Comparison of ENCODE assay signal across 11 cellular contexts in genomic region chr13:40613954-40614353, GRCh38. TPM values are rescaled to one million over a fixed set of nuclear protein-coding genes. Genes with fewer than 3 reads are reported as not detected.
A peak's percentile ranks its signal among the peaks of the same experiment; 100 is the strongest.
DNase-seq lines count a peak whose midpoint lies in the region; ATAC-seq, FAIRE-seq and TF ChIP-seq lines count a peak whose summit lies in the region.
"Had no signal": no experiment of that assay in that cellular context is flagged by ENCODE, and none has a peak within 500 bp of the region (broad histone marks: within the 10 kb centered on the region; RNA-seq: fewer than 3 reads in every experiment).

No MANE protein-coding gene starts in this region.

- no TSS peak for BruUV-seq in HepG2 (replicated peaks; lab: Mats Ljungman, UMichigan)

- peak in 1 of 3 donors; percentile 63 for DNase-seq in right lobe of liver
- DNase-seq in HepG2 (ENCODE audit: low spot score): no peak
- DNase-seq in coronary artery (ENCODE audit: low spot score): no peak
- no peak for DNase-seq in NCI-H1436 treated with DMSO at 0.1 percent for 48 hours (lab: John Stamatoyannopoulos, UW)
- DNase-seq in frontal cortex (ENCODE audit: low spot score in 2 of 2): no peak
- DNase-seq in NCI-H2227 (lab: John Stamatoyannopoulos, UW; ENCODE audit: unreplicated experiment): no peak
- DNase-seq: NCI-H226, WERI-Rb-1 had no signal

- TF ChIP-seq CTCF in right lobe of liver (IDR thresholded peaks at IDR 0.05) (no peak), HepG2 (CRISPR knock-in tag; IDR thresholded peaks at IDR 0.05) (no peak), coronary artery (IDR thresholded peaks at IDR 0.05) (no peak)

- H3K79me2 ChIP-seq in HepG2 (ENCODE audit: insufficient read depth, low read length): peaks cover 98% of the 10 kb centered on the region

- H3K4me1 ChIP-seq in right lobe of liver (peaks cover 0 to 48% (median 6%) of the 10 kb centered on the region in 4 donors), HepG2 (ENCODE audit: insufficient read depth, low read length) (peaks cover 43% of the 10 kb centered on the region), muscle layer of colon (ENCODE audit: insufficient read depth, low read length) (peaks cover 63% of the 10 kb centered on the region)
- H3K4me1 ChIP-seq: HAP-1 had no signal

- in situ Hi-C loops in HepG2 (cut with HindIII; ENCODE audit: extremely low pct_ligation_motif_present, low pct_unique_long_range_greater_than_20kb): no loop called here

- CTCF ChIA-PET in HepG2 (lab: Yijun Ruan, JAX; ENCODE audit: low intra/inter-chr PET ratio, low total read pairs): no interaction called here

- H3K4me2 ChIP-seq in HepG2 (ENCODE audit: low read depth, low read length): no peak overlapping the region

- TF ChIP-seq POLR2A in right lobe of liver (IDR thresholded peaks at IDR 0.05) (no peak), HepG2 (IDR thresholded peaks at IDR 0.05; ENCODE audit: insufficient read depth in 1 of 2, low read depth in 2 of 2, low read length in 2 of 2) (no peak)

- 42% methylated on average over 4 of the region's 4 CpGs for WGBS in right lobe of liver (ENCODE audit: insufficient coverage, low coverage, low lambda C conversion rate, missing lambda C conversion rate)
- WGBS in HepG2 (ENCODE audit: low lambda C conversion rate): 100% methylated on average over 4 of the region's 4 CpGs

- intact Hi-C loops in right lobe of liver (cut with DNase I) (no loop called here), HepG2 (cut with micrococcal nuclease; ENCODE audit: unreplicated experiment) (no loop called here)

- no peaks in the 10 kb centered on the region for H3K36me3 ChIP-seq in right lobe of liver
- peaks cover 8 to 28% of the 10 kb centered on the region in 2 experiments; a peak in 4 of 5 replicates for H3K36me3 ChIP-seq in HepG2 (replicated peaks in 1 of 2; ENCODE audit: control insufficient read depth in 1 of 2, insufficient read depth in 2 of 2, low read length in 2 of 2)
- no peaks in the 10 kb centered on the region for H3K36me3 ChIP-seq in muscle layer of colon (ENCODE audit: insufficient read depth, low read length)
- H3K36me3 ChIP-seq: HAP-1, WERI-Rb-1 had no signal

- H3K4me3 ChIP-seq in right lobe of liver (no peak overlapping the region), HepG2 (replicated peaks in 1 of 3; ENCODE audit: insufficient read depth in 1 of 3, low read depth in 2 of 3, low read length in 3 of 3) (no peak overlapping the region), coronary artery (no peak overlapping the region), muscle layer of colon (ENCODE audit: low read depth in 1 of 2, low read length in 2 of 2) (peak overlapping the region in 1 of 2 donors; percentile 39)
- H3K4me3 ChIP-seq: HAP-1 had no signal

- H3K9me3 ChIP-seq in right lobe of liver: no peaks in the 10 kb centered on the region
- H3K9me3 ChIP-seq in HepG2 (ENCODE audit: low read length): no peaks in the 10 kb centered on the region
- no peaks in the 10 kb centered on the region for H3K9me3 ChIP-seq in muscle layer of colon (ENCODE audit: low read length)
- H3K9me3 ChIP-seq: HAP-1 had no signal

- peak; percentile 36 to 71 (median 60) for ATAC-seq in right lobe of liver
- ATAC-seq in HepG2: no peak
- ATAC-seq in GM21576 (IDR thresholded peaks at IDR 0.05; ENCODE audit: unreplicated experiment): no peak

- H3K27me3 ChIP-seq in right lobe of liver (no peaks in the 10 kb centered on the region), HepG2 (ENCODE audit: control insufficient read depth in 1 of 2, insufficient read depth in 2 of 2, low read length in 2 of 2) (no peaks in the 10 kb centered on the region), muscle layer of colon (ENCODE audit: control insufficient read depth in 1 of 2, insufficient read depth in 2 of 2, low read length in 2 of 2) (no peaks in the 10 kb centered on the region)

- H3K9ac ChIP-seq in HepG2 (ENCODE audit: insufficient read depth, low read depth, low read length): no peak overlapping the region
- no peak overlapping the region for H3K9ac ChIP-seq in muscle layer of colon (ENCODE audit: low read length)

- TF ChIP-seq EP300 in HepG2 (IDR thresholded peaks at IDR 0.05; ENCODE audit: low read depth in 2 of 2, low read length in 2 of 2) (no peak), HepG2 (CRISPR knock-in tag; IDR thresholded peaks at IDR 0.05; ENCODE audit: borderline replicate concordance) (no peak)

- H4K20me1 ChIP-seq in HepG2 (ENCODE audit: insufficient read depth, low read length): peaks cover 79% of the 10 kb centered on the region

- H2AFZ ChIP-seq in HepG2 (ENCODE audit: low read length): no peak overlapping the region

- POLR2A ChIA-PET in HepG2 (lab: Yijun Ruan, JAX): no interaction called here

- TF ChIP-seq RAD21 in HepG2 (CRISPR knock-in tag; IDR thresholded peaks at IDR 0.05): no peak

- peak overlapping the region in 1 of 3 donors; percentile 16 for H3K27ac ChIP-seq in right lobe of liver
- H3K27ac ChIP-seq in HepG2 (ENCODE audit: extremely low read length, insufficient read depth, low read length): no peak overlapping the region
- peak overlapping the region; percentile 6 to 19 for H3K27ac ChIP-seq in coronary artery
- H3K27ac ChIP-seq in muscle layer of colon (ENCODE audit: low read depth, low read length): peak overlapping the region; percentile 27
- H3K27ac ChIP-seq: WERI-Rb-1 had no signal

- no peak for FAIRE-seq in HepG2 (lab: Jason Lieb, UNC)
- no peak for FAIRE-seq in frontal cortex (lab: Jason Lieb, UNC)

TF ChIP-seq in HepG2, 621 proteins besides CTCF, POLR2A, EP300 and RAD21 (continues in another document):
- TF ChIP-seq HHEX (CRISPR knock-in tag; IDR thresholded peaks at IDR 0.05) (no peak), GABPA (IDR thresholded peaks at IDR 0.05; ENCODE audit: low read depth, low read length) (no peak), GABPA (CRISPR knock-in tag; IDR thresholded peaks at IDR 0.05; ENCODE audit: low read depth) (no peak), PHF21A (CRISPR knock-in tag; IDR thresholded peaks at IDR 0.05) (no peak), MEIS2 (CRISPR knock-in tag; IDR thresholded peaks at IDR 0.05) (no peak), PITX1 (CRISPR knock-in tag; IDR thresholded peaks at IDR 0.05) (no peak), ZNF367 (CRISPR knock-in tag; IDR thresholded peaks at IDR 0.05; ENCODE audit: borderline replicate concordance) (no peak), GATAD2A (CRISPR knock-in tag; IDR thresholded peaks at IDR 0.05) (no peak), ZBTB10 (CRISPR knock-in tag; IDR thresholded peaks at IDR 0.05; ENCODE audit: borderline replicate concordance) (no peak), HOXA3 (CRISPR knock-in tag; IDR thresholded peaks at IDR 0.05) (no peak), ZFP90 (CRISPR knock-in tag; IDR thresholded peaks at IDR 0.05; ENCODE audit: borderline replicate concordance) (no peak), ZSCAN30 (CRISPR knock-in tag; IDR thresholded peaks at IDR 0.05) (no peak), SOX5 (CRISPR knock-in tag; IDR thresholded peaks at IDR 0.05; ENCODE audit: borderline replicate concordance) (no peak), GATAD1 (CRISPR knock-in tag; IDR thresholded peaks at IDR 0.05) (no peak), ZMYM3 (CRISPR knock-in tag; IDR thresholded peaks at IDR 0.05) (no peak), NFKBIZ (CRISPR knock-in tag; IDR thresholded peaks at IDR 0.05) (no peak)

RNA-seq across cellular contexts. Expression of gene FOXO1, which starts 52.5 kb away (rescaled TPM):
- total RNA-seq in right lobe of liver (10 to 100 TPM; 12.3 to 27.7 (median 14.6) TPM), HepG2 (2016; rRNA removed; fragmentation: Illumina TruSeq; extraction: Trizol) (8.1 and 13.8 TPM in 2 replicates), frontal cortex (9.8 TPM)
- 16.8 and 17.8 TPM in 2 replicates for total RNA-seq in HepG2 (2016; cell fraction: cytosol; rRNA removed; fragmentation: Illumina TruSeq; extraction: Trizol; ENCODE audit: low read depth)
- total RNA-seq in HepG2 (2016; cell fraction: insoluble cytoplasmic fraction; rRNA removed; fragmentation: Illumina TruSeq; extraction: Trizol): 7.8 and 12.3 TPM in 2 replicates
- total RNA-seq in HepG2 (2016; cell fraction: membrane; rRNA removed; fragmentation: Illumina TruSeq; extraction: Trizol): 15.3 and 15.4 TPM in 2 replicates
- total RNA-seq in HepG2 (2016; cell fraction: nucleus; rRNA removed; fragmentation: Illumina TruSeq; extraction: Trizol): 14.4 and 14.7 TPM in 2 replicates
- polyA plus RNA-seq in HepG2 (2011; rRNA removed): 10.9 and 13.1 TPM in 2 replicates
- polyA plus RNA-seq in HepG2 (2011; cell fraction: cytosol; rRNA removed): 8.3 and 8.4 TPM in 2 replicates
- 12.9 and 17.5 TPM in 2 replicates for polyA plus RNA-seq in HepG2 (2011; cell fraction: nucleus; rRNA removed)
- polyA plus RNA-seq in HepG2 (2012): 8.8 and 12.0 TPM in 2 replicates
- 0.25 TPM in 2 replicates for polyA plus RNA-seq in HepG2 (2016; cell fraction: cytosol; fragmentation: Illumina TruSeq; extraction: Trizol; ENCODE audit: low read depth)
- 10.3 and 10.9 TPM in 2 replicates for polyA plus RNA-seq in HepG2 (2016; cell fraction: insoluble cytoplasmic fraction; fragmentation: Illumina TruSeq; extraction: Trizol; ENCODE audit: low read depth)
- polyA plus RNA-seq in HepG2 (2016; cell fraction: membrane; fragmentation: Illumina TruSeq; extraction: Trizol; ENCODE audit: low read depth): 1.5 and 2.0 TPM in 2 replicates
- polyA plus RNA-seq in HepG2 (2016; cell fraction: nucleus; fragmentation: Illumina TruSeq; extraction: Trizol; ENCODE audit: insufficient read depth, low read depth): 9.4 and 9.9 TPM in 2 replicates
- polyA minus RNA-seq in HepG2 (2011; rRNA and poly(A)+ RNA removed; ENCODE audit: low replicate concordance): 4.3 and 53.3 TPM in 2 replicates
- 28.8 and 31.7 TPM in 2 replicates for polyA minus RNA-seq in HepG2 (2011; cell fraction: cytosol; rRNA and poly(A)+ RNA removed)
- polyA minus RNA-seq in HepG2 (2011; cell fraction: nucleus; rRNA and poly(A)+ RNA removed): 63.8 and 73.3 TPM in 2 replicates

Comparison
In these comparisons a context has a peak if more than half of its experiments do, and no peak if none do; other contexts are left out.
1. ATAC-seq: peak in right lobe of liver (4 of 4); none in HepG2 (single experiment) and GM21576 (single experiment).